Comparison of ENCODE assay signal across 18 cellular contexts in genomic region chr6:106122306-106122940, GRCh38. TPM values are rescaled to one million over a fixed set of nuclear protein-coding genes. Genes with fewer than 3 reads are reported as not detected.
DNase-seq lines count a peak whose midpoint lies in the region; ATAC-seq and TF ChIP-seq lines count a peak whose summit lies in the region.
"Had no signal": no experiment of that assay in that cellular context is flagged by ENCODE, and none has a peak within 500 bp of the region (broad histone marks: within the 10 kb centered on the region; RNA-seq: fewer than 3 reads in every experiment).

No MANE protein-coding gene starts in this region.

- no peak overlapping the region for H3K23ac ChIP-seq in trophoblast cell (ENCODE audit: low read length)

- H2AFZ ChIP-seq in trophoblast cell (ENCODE audit: insufficient read depth, low read length, poor library complexity): no peak overlapping the region

- DNase-seq in NCI-H510A treated with DMSO at 0.1 percent for 48 hours (lab: John Stamatoyannopoulos, UW): peak; percentile 59
- no peak for DNase-seq in NCI-H510A (lab: John Stamatoyannopoulos, UW)
- DNase-seq in NCI-H187 treated with DMSO at 0.1 percent for 48 hours (lab: John Stamatoyannopoulos, UW): peak; percentile 37
- DNase-seq in NCI-H748 (lab: John Stamatoyannopoulos, UW; ENCODE audit: unreplicated experiment): peak; percentile 78
- peak; percentile 59 to 64 for DNase-seq in trophoblast cell
- no peak for DNase-seq in HK-2 (ENCODE audit: unreplicated experiment)
- DNase-seq in psoas muscle: no peak
- DNase-seq in activated T-cell treated with anti-CD3 and anti-CD28 coated beads, Interleukin-2, amount 50 U/mL, for 4 hours: no peak
- DNase-seq: 8988T; BE2C; CD8-positive, alpha-beta memory T cell; GDM1; NCI-H1436; NCI-H2081 treated with DMSO at 0.1 percent for 48 hours; SHP77 treated with DMSO at 0.1 percent for 48 hours; T-helper 1 cell had no signal

- no peaks in the 10 kb centered on the region for H3K27me3 Mint-ChIP-seq in activated T-cell treated with anti-CD3 and anti-CD28 coated beads, Interleukin-2, amount 50 U/mL, for 4 hours (ENCODE audit: low read depth)
- H3K27me3 Mint-ChIP-seq: CD8-positive, alpha-beta memory T cell had no signal

- no peaks in the 10 kb centered on the region for H3K9me3 Mint-ChIP-seq in activated T-cell treated with anti-CD3 and anti-CD28 coated beads, Interleukin-2, amount 50 U/mL, for 4 hours
- H3K9me3 Mint-ChIP-seq: CD8-positive, alpha-beta memory T cell had no signal

- H3K36me3 Mint-ChIP-seq in activated T-cell treated with anti-CD3 and anti-CD28 coated beads, Interleukin-2, amount 50 U/mL, for 4 hours (ENCODE audit: insufficient read depth): no peaks in the 10 kb centered on the region

- no peaks in the 10 kb centered on the region for H3K27me3 ChIP-seq in trophoblast cell (ENCODE audit: insufficient read depth, low read length)
- no peaks in the 10 kb centered on the region for H3K27me3 ChIP-seq in psoas muscle (ENCODE audit: insufficient read depth in 3 of 3, low read length in 2 of 3)
- H3K27me3 ChIP-seq: BE2C had no signal

- H3K9me3 ChIP-seq in trophoblast cell (ENCODE audit: insufficient read depth, low read depth, low read length) (no peaks in the 10 kb centered on the region), psoas muscle (no peaks in the 10 kb centered on the region)
- H3K9me3 ChIP-seq: BE2C had no signal

- H3K36me3 ChIP-seq in trophoblast cell (ENCODE audit: control insufficient read depth in 1 of 2, insufficient read depth in 2 of 2, low read length in 2 of 2) (no peaks in the 10 kb centered on the region), psoas muscle (ENCODE audit: insufficient read depth in 1 of 2, low read depth in 1 of 2) (no peaks in the 10 kb centered on the region)
- H3K36me3 ChIP-seq: BE2C had no signal

- TF ChIP-seq CTCF in psoas muscle (IDR thresholded peaks at IDR 0.05): no peak

- H3K9ac ChIP-seq in trophoblast cell (ENCODE audit: low read length): no peak overlapping the region

- WGBS in trophoblast cell (ENCODE audit: extremely low coverage, insufficient coverage, insufficient read length): no CpG with 5 or more reads among the region's 7 CpGs
- 66 to 68% (median 67%) methylated on average over 7 of the region's 7 CpGs for WGBS in psoas muscle, 3 donors

- no peak for ATAC-seq in psoas muscle
- no peak for ATAC-seq in activated T-cell treated with anti-CD3 and anti-CD28 coated beads, Interleukin-2, amount 50 U/mL, for 4 hours
- ATAC-seq: SK-N-SH treated with all-trans-retinoic acid at 6 μM for 48 hours had no signal

- H3K4me1 Mint-ChIP-seq in activated T-cell treated with anti-CD3 and anti-CD28 coated beads, Interleukin-2, amount 50 U/mL, for 4 hours (ENCODE audit: low read depth): peaks cover 44% of the 10 kb centered on the region

- H3K4me1 ChIP-seq in trophoblast cell (ENCODE audit: control insufficient read depth in 1 of 2, insufficient read depth in 2 of 2, low read length in 2 of 2): peaks cover 2 to 9% of the 10 kb centered on the region in 2 experiments
- no peaks in the 10 kb centered on the region for H3K4me1 ChIP-seq in psoas muscle
- H3K4me1 ChIP-seq: BE2C had no signal

- H2BK120ac ChIP-seq in trophoblast cell (ENCODE audit: insufficient read depth, low read length, poor library complexity): no peak overlapping the region

- no peak overlapping the region for H3K4ac ChIP-seq in trophoblast cell (ENCODE audit: low read depth, low read length)

- intact Hi-C loops in psoas muscle (cut with DNase I): no loop called here

- H3K79me1 ChIP-seq in trophoblast cell (ENCODE audit: low read length): no peaks in the 10 kb centered on the region

- H2BK5ac ChIP-seq in trophoblast cell (ENCODE audit: low read depth, low read length, poor library complexity): no peak overlapping the region

- H3K14ac ChIP-seq in trophoblast cell (ENCODE audit: low read length): no peak overlapping the region

- no peaks in the 10 kb centered on the region for H3K79me2 ChIP-seq in trophoblast cell (ENCODE audit: control insufficient read depth, insufficient read depth, low read length, poor library complexity)

- H4K91ac ChIP-seq in trophoblast cell (ENCODE audit: low read depth, low read length): no peak overlapping the region

- no peak overlapping the region for H3K18ac ChIP-seq in trophoblast cell (ENCODE audit: low read length)

- no peak overlapping the region for H3K4me3 ChIP-seq in trophoblast cell (ENCODE audit: low read depth, low read length)
- no peak overlapping the region for H3K4me3 ChIP-seq in psoas muscle

- H4K8ac ChIP-seq in trophoblast cell (ENCODE audit: low read depth, low read length): no peak overlapping the region

- H3K27ac ChIP-seq in trophoblast cell (ENCODE audit: low read depth, low read length): no peak overlapping the region
- H3K27ac ChIP-seq in psoas muscle: no peak overlapping the region
- H3K27ac ChIP-seq: HL-60 had no signal

- H3K4me2 ChIP-seq in trophoblast cell (ENCODE audit: low read length): no peak overlapping the region

- H2BK12ac ChIP-seq in trophoblast cell (ENCODE audit: low read length): no peak overlapping the region

- no peak overlapping the region for H2AK5ac ChIP-seq in trophoblast cell (ENCODE audit: low read length)

- H4K12ac ChIP-seq in trophoblast cell (ENCODE audit: low read depth, low read length): no peak overlapping the region

- no peak overlapping the region for H3K4me3 Mint-ChIP-seq in activated T-cell treated with anti-CD3 and anti-CD28 coated beads, Interleukin-2, amount 50 U/mL, for 4 hours
- H3K4me3 Mint-ChIP-seq: CD8-positive, alpha-beta memory T cell had no signal

RNA-seq across cellular contexts. Expression of gene PRDM1, which starts 36.3 kb away (rescaled TPM):
- polyA plus RNA-seq in trophoblast cell (2013): 0.94 and 1.1 TPM in 2 replicates
- total RNA-seq in psoas muscle: 1 to 10 TPM; 1.3 to 2.0 (median 1.7) TPM
- under 1 TPM; 0.33 to 0.72 (median 0.36) TPM for polyA plus RNA-seq in psoas muscle
- 10 to 100 TPM; 43.7 to 96.9 (median 86.0) TPM for total RNA-seq in activated T-cell treated with anti-CD3 and anti-CD28 coated beads, Interleukin-2, amount 50 U/mL, for 4 hours

Comparison
In these comparisons a context has a peak if more than half of its experiments do, and no peak if none do; other contexts are left out.
1. DNase-seq: peak in NCI-H510A treated with DMSO at 0.1 percent for 48 hours (single experiment), NCI-H187 treated with DMSO at 0.1 percent for 48 hours (single experiment), NCI-H748 (single experiment) and trophoblast cell (2 of 2); none in NCI-H510A (single experiment), HK-2 (single experiment), psoas muscle (0 of 2) and activated T-cell treated with anti-CD3 and anti-CD28 coated beads, Interleukin-2, amount 50 U/mL, for 4 hours (single experiment).
2. RNA of gene PRDM1, which starts 36.3 kb away (total RNA-seq): 43.7 to 96.9 TPM in activated T-cell treated with anti-CD3 and anti-CD28 coated beads, Interleukin-2, amount 50 U/mL, for 4 hours; 1.3 to 2.0 TPM in psoas muscle; every median in the first group is over 10 times any median in the second.